Comparison of ENCODE assay signal across 16 cellular contexts in genomic region chr6:146990821-146991798, GRCh38.
DNase-seq lines count a peak whose midpoint lies in the region; ATAC-seq and TF ChIP-seq lines count a peak whose summit lies in the region.
"Had no signal": no experiment of that assay in that cellular context is flagged by ENCODE, and none has a peak within 500 bp of the region (broad histone marks: within the 10 kb centered on the region; RNA-seq: fewer than 3 reads in every experiment).

No MANE protein-coding gene starts in this region.

- H2BK15ac ChIP-seq in mesendoderm (replicated peaks; ENCODE audit: low read depth): no peak overlapping the region

- no CpG with 5 or more reads among the region's 11 CpGs for WGBS in mesendoderm (ENCODE audit: extremely low coverage, insufficient coverage, low lambda C conversion rate)

- H3K27ac Mint-ChIP-seq in HFFc6: no peak overlapping the region
- H3K27ac Mint-ChIP-seq: activated naive CD4-positive, alpha-beta T cell treated with anti-CD3 and anti-CD28 coated beads for 36 hours; naive B cell had no signal

- no peak overlapping the region for H3K4me2 ChIP-seq in mesendoderm (ENCODE audit: low read length)

- TF ChIP-seq CTCF in HFFc6 (IDR thresholded peaks at IDR 0.05): no peak
- TF ChIP-seq CTCF in fibroblast of mammary gland (conservative IDR thresholded peaks at IDR 0.05; ENCODE audit: control insufficient read depth, insufficient read depth, low read depth, low read length): no peak

- peaks cover 27% of the 10 kb centered on the region for H3K4me1 Mint-ChIP-seq in HFFc6 (ENCODE audit: low read depth)
- H3K4me1 Mint-ChIP-seq: naive B cell had no signal

- H3K27me3 ChIP-seq in SJSA1 (replicated peaks): no peaks in the 10 kb centered on the region
- H3K27me3 ChIP-seq in mesendoderm (ENCODE audit: insufficient read depth, low read length, poor library complexity): no peaks in the 10 kb centered on the region

- H2BK5ac ChIP-seq in mesendoderm (ENCODE audit: low read length): no peak overlapping the region

- no peaks in the 10 kb centered on the region for H3K79me2 ChIP-seq in mesendoderm (ENCODE audit: control insufficient read depth, insufficient read depth, low read length)

- H3K4me1 ChIP-seq in SJSA1 (replicated peaks) (peaks cover 16% of the 10 kb centered on the region), mesendoderm (ENCODE audit: control insufficient read depth, low read depth, low read length) (no peaks in the 10 kb centered on the region)

- no peaks in the 10 kb centered on the region for H3K79me1 ChIP-seq in mesendoderm (ENCODE audit: low read length)

- no peak overlapping the region for H3K4ac ChIP-seq in mesendoderm (ENCODE audit: low read depth, low read length)

- H3K36me3 ChIP-seq in SJSA1: no peaks in the 10 kb centered on the region
- no peaks in the 10 kb centered on the region for H3K36me3 ChIP-seq in mesendoderm (ENCODE audit: control insufficient read depth, insufficient read depth, low read length)

- no peak overlapping the region for H2AK5ac ChIP-seq in mesendoderm (ENCODE audit: low read length)

- no peaks in the 10 kb centered on the region for H3K27me3 Mint-ChIP-seq in HFFc6 (ENCODE audit: insufficient read depth)
- H3K27me3 Mint-ChIP-seq: naive B cell had no signal

- H3K9me3 Mint-ChIP-seq in HFFc6: no peaks in the 10 kb centered on the region
- H3K9me3 Mint-ChIP-seq: activated naive CD4-positive, alpha-beta T cell treated with anti-CD3 and anti-CD28 coated beads for 36 hours had no signal

- H3K27ac ChIP-seq in SJSA1 (peak overlapping the region; percentile 28; the same call in 1 of the 2 replicates), mesendoderm (ENCODE audit: low read depth, low read length) (no peak overlapping the region)

- no peak overlapping the region for H3K18ac ChIP-seq in mesendoderm (ENCODE audit: low read length)

- H4K8ac ChIP-seq in mesendoderm (ENCODE audit: low read depth, low read length): no peak overlapping the region

- H3K9ac ChIP-seq in mesendoderm (ENCODE audit: low read length): no peak overlapping the region

- no peaks in the 10 kb centered on the region for H3K36me3 Mint-ChIP-seq in HFFc6 (ENCODE audit: low read depth)
- H3K36me3 Mint-ChIP-seq: naive B cell had no signal

- ATAC-seq in HG03457 (IDR thresholded peaks at IDR 0.05; ENCODE audit: unreplicated experiment) (no peak), HG03565 (IDR thresholded peaks at IDR 0.05; ENCODE audit: unreplicated experiment) (no peak)
- ATAC-seq: sciatic nerve had no signal

- H3K9me3 ChIP-seq in SJSA1 (replicated peaks): no peaks in the 10 kb centered on the region

- H3K4me3 ChIP-seq in SJSA1 (no peak overlapping the region), fibroblast of mammary gland (ENCODE audit: control insufficient read depth, low read depth, low read length) (no peak overlapping the region), skeletal muscle cell (ENCODE audit: low read depth, low read length) (no peak overlapping the region), mesendoderm (ENCODE audit: low read length) (no peak overlapping the region)

- H3K4me3 Mint-ChIP-seq in HFFc6: no peak overlapping the region; the same call in 1 of the 2 replicates
- H3K4me3 Mint-ChIP-seq: activated naive CD4-positive, alpha-beta T cell treated with anti-CD3 and anti-CD28 coated beads for 36 hours; naive B cell had no signal

- H3K56ac ChIP-seq in mesendoderm (ENCODE audit: low read length): no peak overlapping the region

- no peak overlapping the region for H4K5ac ChIP-seq in mesendoderm (ENCODE audit: low read length)

- peak; percentile 36 for DNase-seq in HFFc6
- peak in 1 of 2 experiments; percentile 24 for DNase-seq in SJSA1 (ENCODE audit: low read depth in 1 of 2, low spot score in 2 of 2)
- DNase-seq in fibroblast of mammary gland (ENCODE audit: low read depth): peak; percentile 95
- peak; percentile 77 for DNase-seq in skeletal muscle cell (ENCODE audit: low read depth)
- no peak for DNase-seq in mesendoderm
- DNase-seq in mucosa of gallbladder (ENCODE audit: low spot score): no peak
- DNase-seq: activated CD8-positive, alpha-beta memory T cell treated with anti-CD3 and anti-CD28 coated beads for 24 hours; activated naive CD4-positive, alpha-beta T cell treated with anti-CD3 and anti-CD28 coated beads for 36 hours; Caco-2; foreskin melanocyte; islet precursor cell; naive B cell; NCI-H1694 treated with DMSO at 0.1 percent for 48 hours had no signal

- H3K23ac ChIP-seq in mesendoderm (ENCODE audit: low read length): no peak overlapping the region

- no peak overlapping the region for H2BK120ac ChIP-seq in mesendoderm (ENCODE audit: low read depth, low read length)

Comparison
In these comparisons a context has a peak if more than half of its experiments do, and no peak if none do; other contexts are left out.
1. DNase-seq: peak in HFFc6 (single experiment), fibroblast of mammary gland (single experiment) and skeletal muscle cell (single experiment); none in mesendoderm (single experiment) and mucosa of gallbladder (single experiment).